ENCODE assay signal across 11 cellular contexts in the genomic region with DNA sequence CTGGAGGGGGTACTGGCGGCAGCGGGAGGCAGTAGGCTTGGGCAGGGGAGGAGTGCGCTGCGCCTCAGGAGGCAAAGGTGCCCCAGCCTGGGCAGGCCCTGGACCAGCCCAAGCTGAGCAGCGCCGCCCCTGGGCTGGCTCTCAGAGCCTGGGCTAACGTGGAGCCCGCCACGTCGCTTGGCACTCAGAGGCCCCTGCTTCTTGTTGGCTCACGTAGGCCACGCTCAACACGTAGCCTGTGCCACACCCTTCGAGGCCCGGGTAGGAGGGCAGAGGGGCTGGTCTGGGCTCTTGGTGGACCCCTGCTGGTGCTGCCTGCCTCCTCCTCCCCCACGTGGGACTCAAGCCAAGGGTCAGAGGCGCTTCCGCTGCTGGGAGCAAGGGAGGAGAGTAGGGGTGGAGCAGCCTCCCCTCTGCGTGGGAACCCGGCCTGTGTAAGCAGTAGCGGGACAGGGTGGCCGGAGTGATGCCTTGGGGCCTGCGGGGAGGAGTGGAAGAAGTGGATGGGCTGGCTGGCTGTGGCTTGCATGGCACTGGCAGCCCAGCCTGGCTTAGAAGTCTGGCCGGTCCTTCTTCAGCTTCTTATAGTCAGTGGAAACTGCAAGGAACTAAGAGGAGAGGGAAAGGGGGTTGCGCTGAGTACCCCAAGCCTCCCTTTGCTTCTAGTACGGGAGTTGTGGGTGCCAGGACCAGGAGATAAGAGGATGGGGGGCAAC. TPM values are rescaled to one million over a fixed set of nuclear protein-coding genes. Genes with fewer than 3 reads are reported as not detected.
A peak's percentile ranks its signal among the peaks of the same experiment; 100 is the strongest.
DNase-seq lines count a peak whose midpoint lies in the region; ATAC-seq, FAIRE-seq and TF ChIP-seq lines count a peak whose summit lies in the region.
"Had no signal": no experiment of that assay in that cellular context is flagged by ENCODE, and none has a peak within 500 bp of the region (broad histone marks: within the 10 kb centered on the region; RNA-seq: fewer than 3 reads in every experiment).

No MANE protein-coding gene starts in this region.

- WGBS in liver = 37% methylated on average over 26 of the region's 26 CpGs
- WGBS in small intestine, 3 donors = 55 to 68% (median 66%) methylated on average over 26 of the region's 26 CpGs

- H3K4me1 Mint-ChIP-seq in CD4-positive, alpha-beta memory T cell = peaks cover 26 to 65% (median 45%) of the 10 kb centered on the region in 4 donors

- peak; percentile 86 for DNase-seq in Right ventricle myocardium inferior (ENCODE audit: missing footprints)
- DNase-seq in cardiac septum (ENCODE audit: low spot score) = no peak
- DNase-seq in brain microvascular endothelial cell = peak; percentile 67
- DNase-seq in stimulated activated CD4-positive, alpha-beta T cell treated with anti-CD3 and anti-CD28 coated beads, Interleukin-2, amount 100 ng/mL, for 48 hours = no peak
- DNase-seq in small intestine = no peak
- no peak for DNase-seq in CD4-positive, alpha-beta memory T cell
- DNase-seq: amniotic stem cell, left colon had no signal

- peak overlapping the region in 1 of 8 donors; percentile 54 for H3K4me3 Mint-ChIP-seq in CD4-positive, alpha-beta memory T cell
- H3K4me3 Mint-ChIP-seq: CD8-positive, alpha-beta T cell had no signal

- POLR2A ChIA-PET in CD4-positive, alpha-beta memory T cell (lab: Charles Lee; ENCODE audit: partially characterized antibody) = interaction anchor here (0.8 kb wide), 1 partner anchor 9 kb away, joined by 3 read pairs; no protein-coding TSS in a partner anchor

- peaks cover 29 to 38% of the 10 kb centered on the region in 2 donors for H3K36me3 Mint-ChIP-seq in CD4-positive, alpha-beta memory T cell

- TF ChIP-seq CTCF in brain microvascular endothelial cell (IDR thresholded peaks at IDR 0.05; ENCODE audit: low read depth, low read length, missing control alignments) (peak; percentile 34), liver (IDR thresholded peaks at IDR 0.05; ENCODE audit: low read depth, low read length, missing input control) (no peak)

- peaks cover 13 to 24% of the 10 kb centered on the region in 2 donors for H3K27me3 Mint-ChIP-seq in CD4-positive, alpha-beta memory T cell

- TF ChIP-seq RAD21 in liver (IDR thresholded peaks at IDR 0.05) = peak; percentile 8 to 12

- H3K36me3 ChIP-seq in brain microvascular endothelial cell (replicated peaks) (peaks cover 39% of the 10 kb centered on the region), liver (ENCODE audit: control insufficient read depth in 4 of 4, insufficient read depth in 3 of 4, low read depth in 1 of 4, low read length in 3 of 4) (peaks cover 12 to 20% (median 15%) of the 10 kb centered on the region in 4 donors), small intestine (ENCODE audit: control insufficient read depth in 2 of 2, insufficient read depth in 2 of 2, low read length in 2 of 2) (peaks cover 9 to 17% of the 10 kb centered on the region in 2 donors)
- peaks cover 28% of the 10 kb centered on the region for H3K36me3 ChIP-seq in CD4-positive, alpha-beta memory T cell (ENCODE audit: insufficient read depth, low read length)

- no peaks in the 10 kb centered on the region for H3K9me3 Mint-ChIP-seq in CD4-positive, alpha-beta memory T cell
- H3K9me3 Mint-ChIP-seq: CD8-positive, alpha-beta T cell had no signal

- H3K27ac ChIP-seq in brain microvascular endothelial cell = peak overlapping the region; percentile 65
- H3K27ac ChIP-seq in liver (ENCODE audit: low read depth in 1 of 2, low read length in 2 of 2) = peak overlapping the region; percentile 16 to 63
- no peak overlapping the region for H3K27ac ChIP-seq in small intestine (ENCODE audit: low read depth in 1 of 2, low read length in 1 of 2)
- no peak overlapping the region for H3K27ac ChIP-seq in CD4-positive, alpha-beta memory T cell (ENCODE audit: low read depth, low read length)

- in situ Hi-C loops in brain microvascular endothelial cell (cut with HindIII; ENCODE audit: low pct_ligation_motif_present, low sequenced_read_pairs) = no loop called here

- H3K9ac ChIP-seq in liver (ENCODE audit: low read depth in 1 of 2, low read length in 2 of 2) = no peak overlapping the region

- H3K4me1 ChIP-seq in liver (ENCODE audit: control insufficient read depth in 4 of 4, insufficient read depth in 4 of 4, low read length in 3 of 4) (peaks cover 24 to 60% (median 47%) of the 10 kb centered on the region in 4 donors), small intestine (ENCODE audit: control insufficient read depth in 2 of 2, insufficient read depth in 1 of 2, low read depth in 1 of 2, low read length in 1 of 2) (no peaks in the 10 kb centered on the region)
- peaks cover 71% of the 10 kb centered on the region for H3K4me1 ChIP-seq in CD4-positive, alpha-beta memory T cell (ENCODE audit: insufficient read depth, low read length)

- H3K27ac Mint-ChIP-seq in CD4-positive, alpha-beta memory T cell = peak overlapping the region in 1 of 7 donors; percentile 27
- H3K27ac Mint-ChIP-seq: CD8-positive, alpha-beta T cell had no signal

- ATAC-seq in Right ventricle myocardium inferior = peak; percentile 32
- no peak for ATAC-seq in HG03457 (IDR thresholded peaks at IDR 0.05; ENCODE audit: unreplicated experiment)
- ATAC-seq: CD8-positive, alpha-beta T cell; left colon had no signal

- no peak for FAIRE-seq in small intestine (lab: Jason Lieb, UNC)

- no peak overlapping the region for H3K4me3 ChIP-seq in brain microvascular endothelial cell (ENCODE audit: low read depth, low read length)
- no peak overlapping the region for H3K4me3 ChIP-seq in liver (ENCODE audit: low read depth in 1 of 3, low read length in 3 of 3)
- H3K4me3 ChIP-seq in small intestine (ENCODE audit: low read depth in 1 of 2, low read length in 2 of 2) = no peak overlapping the region
- H3K4me3 ChIP-seq in CD4-positive, alpha-beta memory T cell (ENCODE audit: low read length in 2 of 2) = no peak overlapping the region

- H3K9me3 ChIP-seq in liver (ENCODE audit: control insufficient read depth in 4 of 4, low read length in 3 of 4) (no peaks in the 10 kb centered on the region), small intestine (ENCODE audit: control insufficient read depth, low read depth) (no peaks in the 10 kb centered on the region)
- H3K9me3 ChIP-seq in CD4-positive, alpha-beta memory T cell (ENCODE audit: control insufficient read depth in 1 of 2, low read length in 2 of 2) = no peaks in the 10 kb centered on the region

- H3K27me3 ChIP-seq in brain microvascular endothelial cell (replicated peaks) (no peaks in the 10 kb centered on the region), liver (ENCODE audit: control insufficient read depth in 4 of 4, insufficient read depth in 4 of 4, low read length in 3 of 4) (no peaks in the 10 kb centered on the region), small intestine (ENCODE audit: control insufficient read depth in 2 of 2, insufficient read depth in 2 of 2, low read length in 2 of 2) (peaks cover 0 to 8% of the 10 kb centered on the region in 2 donors)
- peaks cover 22% of the 10 kb centered on the region for H3K27me3 ChIP-seq in CD4-positive, alpha-beta memory T cell (ENCODE audit: insufficient read depth, low read length)

- CTCF ChIA-PET in CD4-positive, alpha-beta memory T cell (lab: Charles Lee; ENCODE audit: partially characterized antibody) = no interaction called here

- intact Hi-C loops in Right ventricle myocardium inferior (cut with DNase I) (no loop called here), cardiac septum (cut with DNase I) (no loop called here)
- intact Hi-C loops in CD4-positive, alpha-beta memory T cell (cut with micrococcal nuclease) = loop anchor here (10.0 kb wide), 2 partner anchors 480 to 600 kb away; a partner anchor contains a TSS

TF ChIP-seq in liver, 16 proteins besides CTCF, POLR2A, EP300 and RAD21 (continues in another document):
- TF ChIP-seq TAF1 (conservative IDR thresholded peaks at IDR 0.05) = no peak
- TF ChIP-seq, protein P1, sequence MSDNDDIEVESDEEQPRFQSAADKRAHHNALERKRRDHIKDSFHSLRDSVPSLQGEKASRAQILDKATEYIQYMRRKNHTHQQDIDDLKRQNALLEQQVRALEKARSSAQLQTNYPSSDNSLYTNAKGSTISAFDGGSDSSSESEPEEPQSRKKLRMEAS (IDR thresholded peaks at IDR 0.05) = peak; percentile 73
- TF ChIP-seq FOXA1 (IDR thresholded peaks at IDR 0.05) = peak; percentile 20
- peak; percentile 75 to 80 for TF ChIP-seq RXRA (IDR thresholded peaks at IDR 0.05)
- TF ChIP-seq SP1 (IDR thresholded peaks at IDR 0.05) = no peak
- TF ChIP-seq YY1 (IDR thresholded peaks at IDR 0.05) = peak; percentile 50
- no peak for TF ChIP-seq JUND (IDR thresholded peaks at IDR 0.05)
- peak; percentile 25 for TF ChIP-seq FOXA2 (IDR thresholded peaks at IDR 0.05)
- peak; percentile 93 for TF ChIP-seq NR2F2 (IDR thresholded peaks at IDR 0.05)

RNA-seq across cellular contexts. Expression of a gene that starts 5.7 kb away (rescaled TPM):
- 32.8 TPM for total RNA-seq in Right ventricle myocardium inferior
- 38.8 TPM for total RNA-seq in cardiac septum
- 100 to 1,000 TPM in 1 of 2 donors, 10 to 100 TPM in 1; 66.7 to 236 TPM for total RNA-seq in liver
- polyA plus RNA-seq in liver = 100 to 1,000 TPM; 121 to 276 TPM
- polyA plus RNA-seq in small intestine = 100 to 1,000 TPM in 1 of 3 donors, 10 to 100 TPM in 2; 22.8 to 150 (median 35.1) TPM
- 10 to 100 TPM; 39.8 to 46.1 TPM for total RNA-seq in CD4-positive, alpha-beta memory T cell
- 10 to 100 TPM; 42.1 to 44.3 TPM for polyA plus RNA-seq in CD4-positive, alpha-beta memory T cell

RNA-seq across cellular contexts. Expression of a gene that starts 15.8 kb away (rescaled TPM):
- total RNA-seq in Right ventricle myocardium inferior (1.2 TPM), cardiac septum (0.94 TPM), liver (1 to 10 TPM in 1 of 2 donors, under 1 TPM in 1; 0.84 to 1.1 TPM)
- polyA plus RNA-seq in liver (1 to 10 TPM in 1 of 2 donors, under 1 TPM in 1; 0.19 to 1.3 TPM), small intestine (1 to 10 TPM; 1.1 to 3.5 (median 3.2) TPM)
- total RNA-seq in CD4-positive, alpha-beta memory T cell = 1 to 10 TPM; 2.7 to 3.0 TPM
- polyA plus RNA-seq in CD4-positive, alpha-beta memory T cell = under 1 TPM in 1 of 2 donors, not detected in 1; 0.61 TPM

RNA-seq across cellular contexts. Expression of a gene that starts 18.6 kb away (rescaled TPM):
- total RNA-seq in Right ventricle myocardium inferior (0.60 TPM), cardiac septum (20.0 TPM), liver (not detected)
- polyA plus RNA-seq in liver (under 1 TPM in 1 of 2 donors, not detected in 1; 0.15 TPM), small intestine (under 1 TPM in 1 of 3 donors, not detected in 2; 0.10 TPM)
- total RNA-seq in CD4-positive, alpha-beta memory T cell = not detected
- polyA plus RNA-seq in CD4-positive, alpha-beta memory T cell = not detected
- total RNA-seq: left colon had no signal

Comparison
In these comparisons a context has a peak if more than half of its experiments do, and no peak if none do; other contexts are left out.
1. DNase-seq: peak in Right ventricle myocardium inferior (single experiment) and brain microvascular endothelial cell (single experiment); none in cardiac septum (single experiment), stimulated activated CD4-positive, alpha-beta T cell treated with anti-CD3 and anti-CD28 coated beads, Interleukin-2, amount 100 ng/mL, for 48 hours (0 of 2), small intestine (single experiment) and CD4-positive, alpha-beta memory T cell (0 of 5).
2. RNA of a gene that starts 18.6 kb away (total RNA-seq): 20.0 TPM in cardiac septum (single experiment); 0.60 TPM in Right ventricle myocardium inferior (single experiment), not detected in CD4-positive, alpha-beta memory T cell and not detected in liver; every median in the first group is over 10 times any median in the second.
3. H3K27ac ChIP-seq: peak in brain microvascular endothelial cell (single experiment) and liver (2 of 2); none in small intestine (0 of 2) and CD4-positive, alpha-beta memory T cell (single experiment).